Comparison of ENCODE assay signal across 1 cellular context in the genomic region with DNA sequence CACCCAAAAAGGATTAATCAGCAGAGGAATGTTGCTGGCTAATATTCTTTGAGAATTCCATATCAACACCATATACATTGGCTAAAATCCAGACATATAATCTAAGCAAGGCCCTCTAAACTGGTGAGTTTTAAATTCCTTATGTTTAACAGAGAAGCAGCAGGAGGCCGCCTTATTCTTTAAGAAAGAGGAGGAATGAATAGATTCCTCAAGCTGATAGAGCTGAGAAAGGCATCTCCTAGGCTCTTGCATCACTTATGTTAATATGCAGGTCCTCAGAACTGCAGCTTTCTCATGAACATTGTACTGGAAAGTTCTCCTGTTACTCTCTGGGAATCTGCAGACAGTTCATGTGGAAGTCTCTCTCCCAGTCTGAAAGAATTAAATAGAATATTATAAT.
TF ChIP-seq lines count a peak whose summit lies in the region.

No MANE protein-coding gene starts in this region.

TF ChIP-seq in H1, 55 proteins besides CTCF, POLR2A, EP300 and RAD21:
- TF ChIP-seq JUND (IDR thresholded peaks at IDR 0.05; ENCODE audit: low read length), result peak; percentile 49; the same call in 1 of the 2 replicates
- TF ChIP-seq HDAC2 (IDR thresholded peaks at IDR 0.05; ENCODE audit: borderline replicate concordance in 1 of 2, low read depth in 2 of 2, low read length in 2 of 2), result peak in 1 of 2 experiments; percentile 69; a peak in 1 of 4 replicates
- TF ChIP-seq, protein P1, sequence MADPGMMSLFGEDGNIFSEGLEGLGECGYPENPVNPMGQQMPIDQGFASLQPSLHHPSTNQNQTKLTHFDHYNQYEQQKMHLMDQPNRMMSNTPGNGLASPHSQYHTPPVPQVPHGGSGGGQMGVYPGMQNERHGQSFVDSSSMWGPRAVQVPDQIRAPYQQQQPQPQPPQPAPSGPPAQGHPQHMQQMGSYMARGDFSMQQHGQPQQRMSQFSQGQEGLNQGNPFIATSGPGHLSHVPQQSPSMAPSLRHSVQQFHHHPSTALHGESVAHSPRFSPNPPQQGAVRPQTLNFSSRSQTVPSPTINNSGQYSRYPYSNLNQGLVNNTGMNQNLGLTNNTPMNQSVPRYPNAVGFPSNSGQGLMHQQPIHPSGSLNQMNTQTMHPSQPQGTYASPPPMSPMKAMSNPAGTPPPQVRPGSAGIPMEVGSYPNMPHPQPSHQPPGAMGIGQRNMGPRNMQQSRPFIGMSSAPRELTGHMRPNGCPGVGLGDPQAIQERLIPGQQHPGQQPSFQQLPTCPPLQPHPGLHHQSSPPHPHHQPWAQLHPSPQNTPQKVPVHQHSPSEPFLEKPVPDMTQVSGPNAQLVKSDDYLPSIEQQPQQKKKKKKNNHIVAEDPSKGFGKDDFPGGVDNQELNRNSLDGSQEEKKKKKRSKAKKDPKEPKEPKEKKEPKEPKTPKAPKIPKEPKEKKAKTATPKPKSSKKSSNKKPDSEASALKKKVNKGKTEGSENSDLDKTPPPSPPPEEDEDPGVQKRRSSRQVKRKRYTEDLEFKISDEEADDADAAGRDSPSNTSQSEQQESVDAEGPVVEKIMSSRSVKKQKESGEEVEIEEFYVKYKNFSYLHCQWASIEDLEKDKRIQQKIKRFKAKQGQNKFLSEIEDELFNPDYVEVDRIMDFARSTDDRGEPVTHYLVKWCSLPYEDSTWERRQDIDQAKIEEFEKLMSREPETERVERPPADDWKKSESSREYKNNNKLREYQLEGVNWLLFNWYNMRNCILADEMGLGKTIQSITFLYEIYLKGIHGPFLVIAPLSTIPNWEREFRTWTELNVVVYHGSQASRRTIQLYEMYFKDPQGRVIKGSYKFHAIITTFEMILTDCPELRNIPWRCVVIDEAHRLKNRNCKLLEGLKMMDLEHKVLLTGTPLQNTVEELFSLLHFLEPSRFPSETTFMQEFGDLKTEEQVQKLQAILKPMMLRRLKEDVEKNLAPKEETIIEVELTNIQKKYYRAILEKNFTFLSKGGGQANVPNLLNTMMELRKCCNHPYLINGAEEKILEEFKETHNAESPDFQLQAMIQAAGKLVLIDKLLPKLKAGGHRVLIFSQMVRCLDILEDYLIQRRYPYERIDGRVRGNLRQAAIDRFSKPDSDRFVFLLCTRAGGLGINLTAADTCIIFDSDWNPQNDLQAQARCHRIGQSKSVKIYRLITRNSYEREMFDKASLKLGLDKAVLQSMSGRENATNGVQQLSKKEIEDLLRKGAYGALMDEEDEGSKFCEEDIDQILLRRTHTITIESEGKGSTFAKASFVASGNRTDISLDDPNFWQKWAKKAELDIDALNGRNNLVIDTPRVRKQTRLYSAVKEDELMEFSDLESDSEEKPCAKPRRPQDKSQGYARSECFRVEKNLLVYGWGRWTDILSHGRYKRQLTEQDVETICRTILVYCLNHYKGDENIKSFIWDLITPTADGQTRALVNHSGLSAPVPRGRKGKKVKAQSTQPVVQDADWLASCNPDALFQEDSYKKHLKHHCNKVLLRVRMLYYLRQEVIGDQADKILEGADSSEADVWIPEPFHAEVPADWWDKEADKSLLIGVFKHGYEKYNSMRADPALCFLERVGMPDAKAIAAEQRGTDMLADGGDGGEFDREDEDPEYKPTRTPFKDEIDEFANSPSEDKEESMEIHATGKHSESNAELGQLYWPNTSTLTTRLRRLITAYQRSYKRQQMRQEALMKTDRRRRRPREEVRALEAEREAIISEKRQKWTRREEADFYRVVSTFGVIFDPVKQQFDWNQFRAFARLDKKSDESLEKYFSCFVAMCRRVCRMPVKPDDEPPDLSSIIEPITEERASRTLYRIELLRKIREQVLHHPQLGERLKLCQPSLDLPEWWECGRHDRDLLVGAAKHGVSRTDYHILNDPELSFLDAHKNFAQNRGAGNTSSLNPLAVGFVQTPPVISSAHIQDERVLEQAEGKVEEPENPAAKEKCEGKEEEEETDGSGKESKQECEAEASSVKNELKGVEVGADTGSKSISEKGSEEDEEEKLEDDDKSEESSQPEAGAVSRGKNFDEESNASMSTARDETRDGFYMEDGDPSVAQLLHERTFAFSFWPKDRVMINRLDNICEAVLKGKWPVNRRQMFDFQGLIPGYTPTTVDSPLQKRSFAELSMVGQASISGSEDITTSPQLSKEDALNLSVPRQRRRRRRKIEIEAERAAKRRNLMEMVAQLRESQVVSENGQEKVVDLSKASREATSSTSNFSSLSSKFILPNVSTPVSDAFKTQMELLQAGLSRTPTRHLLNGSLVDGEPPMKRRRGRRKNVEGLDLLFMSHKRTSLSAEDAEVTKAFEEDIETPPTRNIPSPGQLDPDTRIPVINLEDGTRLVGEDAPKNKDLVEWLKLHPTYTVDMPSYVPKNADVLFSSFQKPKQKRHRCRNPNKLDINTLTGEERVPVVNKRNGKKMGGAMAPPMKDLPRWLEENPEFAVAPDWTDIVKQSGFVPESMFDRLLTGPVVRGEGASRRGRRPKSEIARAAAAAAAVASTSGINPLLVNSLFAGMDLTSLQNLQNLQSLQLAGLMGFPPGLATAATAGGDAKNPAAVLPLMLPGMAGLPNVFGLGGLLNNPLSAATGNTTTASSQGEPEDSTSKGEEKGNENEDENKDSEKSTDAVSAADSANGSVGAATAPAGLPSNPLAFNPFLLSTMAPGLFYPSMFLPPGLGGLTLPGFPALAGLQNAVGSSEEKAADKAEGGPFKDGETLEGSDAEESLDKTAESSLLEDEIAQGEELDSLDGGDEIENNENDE (IDR thresholded peaks at IDR 0.05; ENCODE audit: insufficient replicate concordance, low read length), result peak; percentile 80
- TF ChIP-seq, protein P2, sequence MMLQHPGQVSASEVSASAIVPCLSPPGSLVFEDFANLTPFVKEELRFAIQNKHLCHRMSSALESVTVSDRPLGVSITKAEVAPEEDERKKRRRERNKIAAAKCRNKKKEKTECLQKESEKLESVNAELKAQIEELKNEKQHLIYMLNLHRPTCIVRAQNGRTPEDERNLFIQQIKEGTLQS (IDR thresholded peaks at IDR 0.05; ENCODE audit: insufficient read depth, low read depth, low read length), result peak; percentile 31; the same call in 1 of the 2 replicates
- peak; percentile 98 for TF ChIP-seq CEBPB (IDR thresholded peaks at IDR 0.05; ENCODE audit: low read depth, low read length)
- no peak for TF ChIP-seq JUN (IDR thresholded peaks at IDR 0.05; ENCODE audit: low read depth, low read length)
- TF ChIP-seq MAFK (IDR thresholded peaks at IDR 0.05; ENCODE audit: low read depth, low read length), result no peak
- no peak for TF ChIP-seq CREB1 (IDR thresholded peaks at IDR 0.05)
- 0 out of 2 replicates have a peak, but pooled peaks have one; percentile 38 for TF ChIP-seq SP1 (IDR thresholded peaks at IDR 0.05; ENCODE audit: low read depth, low read length)
